Comparison of ENCODE assay signal across 22 cellular contexts in genomic region chr2:101258804-101259203, GRCh38. TPM values are rescaled to one million over a fixed set of nuclear protein-coding genes. Genes with fewer than 3 reads are reported as not detected.
DNase-seq lines count a peak whose midpoint lies in the region; ATAC-seq and TF ChIP-seq lines count a peak whose summit lies in the region.
"Had no signal": no experiment of that assay in that cellular context is flagged by ENCODE, and none has a peak within 500 bp of the region (broad histone marks: within the 10 kb centered on the region; RNA-seq: fewer than 3 reads in every experiment).

No MANE protein-coding gene starts in this region.

- H3K9me3 Mint-ChIP-seq in activated T-cell treated with anti-CD3 and anti-CD28 coated beads, Interleukin-2, amount 50 U/mL, for 72 hours = no peaks in the 10 kb centered on the region
- H3K9me3 Mint-ChIP-seq in activated T-cell treated with anti-CD3 and anti-CD28 coated beads, Interleukin-2, amount 50 U/mL, for 4 hours = no peaks in the 10 kb centered on the region
- H3K9me3 Mint-ChIP-seq in T-cell = no peaks in the 10 kb centered on the region

- peak overlapping the region; percentile 70 for H3K27ac Mint-ChIP-seq in activated T-cell treated with anti-CD3 and anti-CD28 coated beads, Interleukin-2, amount 50 U/mL, for 72 hours
- H3K27ac Mint-ChIP-seq in T-cell = peak overlapping the region; percentile 29 to 55

- ATAC-seq in activated T-cell treated with anti-CD3 and anti-CD28 coated beads, Interleukin-2, amount 50 U/mL, for 72 hours (replicated peaks in 1 of 2) = no peak
- ATAC-seq in activated T-cell treated with anti-CD3 and anti-CD28 coated beads, Interleukin-2, amount 50 U/mL, for 4 hours = no peak
- no peak for ATAC-seq in T-cell (replicated peaks in 1 of 4)
- ATAC-seq in GM18867 (IDR thresholded peaks at IDR 0.05; ENCODE audit: unreplicated experiment) = no peak
- no peak for ATAC-seq in left lobe of liver
- no peak for ATAC-seq in aorta (ENCODE audit: low FRiP score)
- ATAC-seq: GM12878, PC-3 had no signal

- peaks cover 0 to 4% of the 10 kb centered on the region in 2 donors for H3K4me1 ChIP-seq in aorta (ENCODE audit: control insufficient read depth in 1 of 2, insufficient read depth in 2 of 2, low read length in 2 of 2)

- no peaks in the 10 kb centered on the region for H3K27me3 ChIP-seq in aorta (ENCODE audit: control insufficient read depth in 1 of 2, insufficient read depth in 2 of 2, low read length in 1 of 2)
- H3K27me3 ChIP-seq: BLaER1 had no signal

- no peak overlapping the region for H3K27ac ChIP-seq in aorta (ENCODE audit: low read depth in 1 of 2, low read length in 2 of 2)
- H3K27ac ChIP-seq: BLaER1 had no signal

- POLR2A ChIA-PET in T-cell (lab: Charles Lee) = interaction anchor here in 1 of 2 donors (0.6 kb wide), 3 partner anchors 47 to 78 kb away, joined by 3 to 9 read pairs (median 4); no protein-coding TSS in a partner anchor

- no peak overlapping the region for H3K4me3 Mint-ChIP-seq in activated T-cell treated with anti-CD3 and anti-CD28 coated beads, Interleukin-2, amount 50 U/mL, for 72 hours
- no peak overlapping the region for H3K4me3 Mint-ChIP-seq in activated T-cell treated with anti-CD3 and anti-CD28 coated beads, Interleukin-2, amount 50 U/mL, for 4 hours
- H3K4me3 Mint-ChIP-seq in T-cell = no peak overlapping the region

- WGBS in aorta, 2 donors = 97 to 99% methylated on average over 8 of the region's 8 CpGs

- peaks cover 6 to 28% of the 10 kb centered on the region in 2 donors for H3K36me3 Mint-ChIP-seq in activated T-cell treated with anti-CD3 and anti-CD28 coated beads, Interleukin-2, amount 50 U/mL, for 72 hours (ENCODE audit: insufficient read depth in 2 of 2)
- H3K36me3 Mint-ChIP-seq in activated T-cell treated with anti-CD3 and anti-CD28 coated beads, Interleukin-2, amount 50 U/mL, for 4 hours (ENCODE audit: insufficient read depth) = peaks cover 28% of the 10 kb centered on the region
- H3K36me3 Mint-ChIP-seq in T-cell = peaks cover 37% of the 10 kb centered on the region

- intact Hi-C loops in aorta (cut with DNase I) = no loop called here

- H3K4me3 ChIP-seq in AG10803 (ENCODE audit: low read length) (no peak overlapping the region), aorta (ENCODE audit: low read length in 2 of 2) (no peak overlapping the region)
- H3K4me3 ChIP-seq: BLaER1, GM12878 had no signal

- H3K9me3 ChIP-seq in aorta (ENCODE audit: control insufficient read depth, low read length) = no peaks in the 10 kb centered on the region
- H3K9me3 ChIP-seq: BLaER1, Caco-2 had no signal

- H3K27me3 Mint-ChIP-seq in activated T-cell treated with anti-CD3 and anti-CD28 coated beads, Interleukin-2, amount 50 U/mL, for 72 hours (ENCODE audit: low read depth) = no peaks in the 10 kb centered on the region
- H3K27me3 Mint-ChIP-seq in activated T-cell treated with anti-CD3 and anti-CD28 coated beads, Interleukin-2, amount 50 U/mL, for 4 hours (ENCODE audit: low read depth) = no peaks in the 10 kb centered on the region
- H3K27me3 Mint-ChIP-seq in T-cell = no peaks in the 10 kb centered on the region
- H3K27me3 Mint-ChIP-seq: CD4-positive, CD25-positive, alpha-beta regulatory T cell had no signal

- peaks cover 0 to 4% of the 10 kb centered on the region in 2 donors for H3K36me3 ChIP-seq in aorta (ENCODE audit: control insufficient read depth in 1 of 2, insufficient read depth in 2 of 2, low read length in 1 of 2)

- H3K4me1 Mint-ChIP-seq in activated T-cell treated with anti-CD3 and anti-CD28 coated beads, Interleukin-2, amount 50 U/mL, for 72 hours (ENCODE audit: low read depth) = peaks cover 46% of the 10 kb centered on the region
- H3K4me1 Mint-ChIP-seq in activated T-cell treated with anti-CD3 and anti-CD28 coated beads, Interleukin-2, amount 50 U/mL, for 4 hours (ENCODE audit: low read depth) = peaks cover 64% of the 10 kb centered on the region
- peaks cover 60 to 70% (median 68%) of the 10 kb centered on the region in 3 donors for H3K4me1 Mint-ChIP-seq in T-cell

- CTCF ChIA-PET in T-cell (lab: Charles Lee) = interaction anchor here in 1 of 2 donors (0.6 kb wide), 1 partner anchor 16 kb away, joined by 3 read pairs; no protein-coding TSS in a partner anchor

- TF ChIP-seq CTCF in AG10803 (conservative IDR thresholded peaks at IDR 0.05; ENCODE audit: low read length) = no peak

- DNase-seq in activated T-cell treated with anti-CD3 and anti-CD28 coated beads, Interleukin-2, amount 50 U/mL, for 72 hours = no peak
- no peak for DNase-seq in activated T-cell treated with anti-CD3 and anti-CD28 coated beads, Interleukin-2, amount 50 U/mL, for 4 hours
- peak; percentile 13 for DNase-seq in AG10803 (ENCODE audit: low read depth)
- no peak for DNase-seq in T-cell
- peak; percentile 9 for DNase-seq in fibroblast of peridontal ligament (ENCODE audit: extremely low read depth)
- DNase-seq in left lobe of liver (ENCODE audit: low spot score) = no peak
- no peak for DNase-seq in aorta
- DNase-seq: Caco-2; CD4-positive, CD25-positive, alpha-beta regulatory T cell; HCEC 1CT; IMR-90; KG1; MM.1S; NCI-H2029 treated with DMSO at 0.1 percent for 48 hours; NCI-H446 treated with DMSO at 0.1 percent for 48 hours; NCI-H526; NCI-H82; NK-92 treated with Interleukin-12 subunit alpha and Interleukin-12 subunit beta, amount 100 ng/mL, for 24 hours; PC-3 had no signal

RNA-seq across cellular contexts. Expression of gene CNOT11, which starts 6.1 kb away (rescaled TPM):
- total RNA-seq in activated T-cell treated with anti-CD3 and anti-CD28 coated beads, Interleukin-2, amount 50 U/mL, for 72 hours = 10 to 100 TPM; 57.4 to 59.3 TPM
- 10 to 100 TPM; 59.9 to 64.4 (median 61.2) TPM for total RNA-seq in activated T-cell treated with anti-CD3 and anti-CD28 coated beads, Interleukin-2, amount 50 U/mL, for 4 hours
- total RNA-seq in T-cell = 10 to 100 TPM; 45.8 to 52.5 (median 50.7) TPM
- 17.8 TPM for total RNA-seq in left lobe of liver
- total RNA-seq in aorta = 10 to 100 TPM; 25.0 to 26.4 TPM
- 10 to 100 TPM; 12.8 to 15.9 TPM for polyA plus RNA-seq in aorta

RNA-seq across cellular contexts. Expression of gene RNF149, which starts 49.7 kb away (rescaled TPM):
- total RNA-seq in activated T-cell treated with anti-CD3 and anti-CD28 coated beads, Interleukin-2, amount 50 U/mL, for 72 hours = 10 to 100 TPM; 30.9 to 50.8 TPM
- 10 to 100 TPM; 27.3 to 33.3 (median 27.3) TPM for total RNA-seq in activated T-cell treated with anti-CD3 and anti-CD28 coated beads, Interleukin-2, amount 50 U/mL, for 4 hours
- total RNA-seq in T-cell (100 to 1,000 TPM; 114 to 139 (median 123) TPM), left lobe of liver (18.6 TPM), aorta (10 to 100 TPM; 71.6 to 92.1 TPM)
- 10 to 100 TPM; 22.9 to 34.2 TPM for polyA plus RNA-seq in aorta

Comparison
In these comparisons a context has a peak if more than half of its experiments do, and no peak if none do; other contexts are left out.
1. DNase-seq: peak in AG10803 (single experiment) and fibroblast of peridontal ligament (single experiment); none in activated T-cell treated with anti-CD3 and anti-CD28 coated beads, Interleukin-2, amount 50 U/mL, for 72 hours (0 of 2), activated T-cell treated with anti-CD3 and anti-CD28 coated beads, Interleukin-2, amount 50 U/mL, for 4 hours (single experiment), T-cell (0 of 34), left lobe of liver (single experiment) and aorta (0 of 2).